In genomic region chr1:119736649-119737039, GRCh38 we compare ENCODE assay signal across 11 cellular contexts. TPM values are rescaled to one million over a fixed set of nuclear protein-coding genes. Genes with fewer than 3 reads are reported as not detected.
"Had no signal": no experiment of that assay in that cellular context is flagged by ENCODE, and none has a peak within 500 bp of the region (broad histone marks: within the 10 kb centered on the region; RNA-seq: fewer than 3 reads in every experiment).

No MANE protein-coding gene starts in this region.

- H3K27me3 ChIP-seq: foreskin keratinocyte had no signal

- H3K27ac ChIP-seq: epithelial cell of prostate, foreskin keratinocyte had no signal

- H3K9me3 ChIP-seq: SK-N-SH had no signal

- ATAC-seq: effector memory CD8-positive, alpha-beta T cell; foreskin keratinocyte had no signal

- H3K4me1 ChIP-seq: foreskin keratinocyte had no signal

- FAIRE-seq: bronchial epithelial cell, TTC549 had no signal

- DNase-seq: activated CD4-positive, alpha-beta T cell treated with anti-CD3 and anti-CD28 coated beads, Interleukin-2, amount 50 U/mL, for 4 hours; dermis blood vessel endothelial cell; effector memory CD8-positive, alpha-beta T cell; foreskin keratinocyte; naive B cell; retina; SK-N-SH had no signal

- H3K4me2 ChIP-seq: SK-N-SH had no signal

- H3K9ac ChIP-seq: SK-N-SH had no signal

RNA-seq across cellular contexts. Expression of gene HMGCS2, which starts 32.1 kb away (rescaled TPM):
- total RNA-seq: dermis blood vessel endothelial cell, fibroblast of lung, foreskin keratinocyte had no signal
- polyA plus RNA-seq: fibroblast of lung, foreskin keratinocyte, SK-N-SH had no signal
